ENCODE assay signal across 32 cellular contexts in the genomic region with DNA sequence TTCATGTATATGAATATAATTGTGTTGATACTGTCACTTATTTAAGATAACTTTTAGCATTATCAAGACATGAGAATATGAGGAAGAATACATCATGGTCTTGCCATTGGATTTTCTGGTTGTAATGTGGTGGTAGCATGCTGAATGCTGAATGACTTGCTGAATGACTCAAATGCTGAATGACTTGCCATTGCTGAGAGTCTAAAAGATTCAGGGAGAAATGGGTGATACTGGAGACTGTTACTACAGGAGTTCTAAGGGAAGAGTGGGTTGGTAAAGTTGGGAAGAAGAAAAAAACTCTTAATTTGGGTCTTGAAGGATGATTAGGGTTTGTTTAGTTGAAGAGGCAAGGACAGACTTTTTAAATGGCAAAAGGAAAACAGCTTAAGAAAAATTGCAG.
"Had no signal": no experiment of that assay in that cellular context is flagged by ENCODE, and none has a peak within 500 bp of the region (broad histone marks: within the 10 kb centered on the region; RNA-seq: fewer than 3 reads in every experiment).

No MANE protein-coding gene starts in this region.

- H3K9me3 ChIP-seq: breast epithelium, colonic mucosa had no signal

- H3K36me3 ChIP-seq: breast epithelium, cardiac muscle cell, colonic mucosa had no signal

- ATAC-seq: activated CD4-positive, alpha-beta T cell treated with anti-CD3 and anti-CD28 coated beads for 36 hours; activated CD8-positive, alpha-beta memory T cell treated with anti-CD3 and anti-CD28 coated beads, Interleukin-2, amount 10 ng/mL, durations not matched to agents 7 days and 5 days; activated CD8-positive, alpha-beta T cell treated with anti-CD3 and anti-CD28 coated beads, Interleukin-2, amount 10 ng/mL, durations not matched to agents 7 days and 5 days; activated T-cell treated with anti-CD3 and anti-CD28 coated beads, Interleukin-2, amount 50 U/mL, for 72 hours; esophagus mucosa; T-helper 17 cell had no signal

- H3K27ac Mint-ChIP-seq: activated CD4-positive, alpha-beta memory T cell treated with anti-CD3 and anti-CD28 coated beads for 36 hours; activated CD4-positive, alpha-beta T cell treated with anti-CD3 and anti-CD28 coated beads for 36 hours; activated CD4-positive, alpha-beta T cell treated with anti-CD3 and anti-CD28 coated beads, Interleukin-2, amount 10 ng/mL, durations not matched to agents 24 days and 14 days; activated CD8-positive, alpha-beta memory T cell treated with anti-CD3 and anti-CD28 coated beads, Interleukin-2, amount 10 ng/mL, durations not matched to agents 7 days and 5 days; activated CD8-positive, alpha-beta T cell treated with anti-CD3 and anti-CD28 coated beads, Interleukin-2, amount 10 ng/mL, durations not matched to agents 7 days and 5 days; activated naive CD4-positive, alpha-beta T cell treated with anti-CD3 and anti-CD28 coated beads, Interleukin-2, amount 10 ng/mL, durations not matched to agents 7 days and 5 days; activated naive CD8-positive, alpha-beta T cell; activated T-cell treated with anti-CD3 and anti-CD28 coated beads, Interleukin-2, amount 50 U/mL, for 72 hours; brain; T-helper 17 cell; T-helper 2 cell treated with Interferon-gamma antibody and Interleukin-4, amounts not matched to agents 5 μg/mL and 100 μg/mL, for 36 hours had no signal

- H3K27me3 ChIP-seq: breast epithelium, cardiac muscle cell, colonic mucosa had no signal

- FAIRE-seq: endometrium, endothelial cell of umbilical vein, frontal cortex had no signal

- H3K36me3 Mint-ChIP-seq: activated CD4-positive, alpha-beta memory T cell treated with anti-CD3 and anti-CD28 coated beads for 36 hours; activated CD8-positive, alpha-beta memory T cell treated with anti-CD3 and anti-CD28 coated beads, Interleukin-2, amount 10 ng/mL, durations not matched to agents 7 days and 5 days; activated naive CD4-positive, alpha-beta T cell treated with anti-CD3 and anti-CD28 coated beads, Interleukin-2, amount 10 ng/mL, durations not matched to agents 7 days and 5 days; brain had no signal

- H3K4me1 ChIP-seq: breast epithelium, colonic mucosa had no signal

- H3K4me3 Mint-ChIP-seq: activated CD4-positive, alpha-beta memory T cell treated with anti-CD3 and anti-CD28 coated beads for 36 hours; activated CD4-positive, alpha-beta T cell treated with anti-CD3 and anti-CD28 coated beads for 36 hours; activated CD4-positive, alpha-beta T cell treated with anti-CD3 and anti-CD28 coated beads, Interleukin-2, amount 10 ng/mL, durations not matched to agents 24 days and 14 days; activated CD8-positive, alpha-beta memory T cell treated with anti-CD3 and anti-CD28 coated beads, Interleukin-2, amount 10 ng/mL, durations not matched to agents 7 days and 5 days; activated CD8-positive, alpha-beta T cell treated with anti-CD3 and anti-CD28 coated beads, Interleukin-2, amount 10 ng/mL, durations not matched to agents 7 days and 5 days; activated naive CD4-positive, alpha-beta T cell treated with anti-CD3 and anti-CD28 coated beads, Interleukin-2, amount 10 ng/mL, durations not matched to agents 7 days and 5 days; activated naive CD8-positive, alpha-beta T cell; activated T-cell treated with anti-CD3 and anti-CD28 coated beads, Interleukin-2, amount 50 U/mL, for 72 hours; brain; T-helper 17 cell; T-helper 2 cell treated with Interferon-gamma antibody and Interleukin-4, amounts not matched to agents 5 μg/mL and 100 μg/mL, for 36 hours had no signal

- H3K4me1 Mint-ChIP-seq: activated CD4-positive, alpha-beta T cell treated with anti-CD3 and anti-CD28 coated beads for 36 hours; activated CD4-positive, alpha-beta T cell treated with anti-CD3 and anti-CD28 coated beads, Interleukin-2, amount 10 ng/mL, durations not matched to agents 24 days and 14 days; activated CD8-positive, alpha-beta memory T cell treated with anti-CD3 and anti-CD28 coated beads, Interleukin-2, amount 10 ng/mL, durations not matched to agents 7 days and 5 days; activated naive CD4-positive, alpha-beta T cell treated with anti-CD3 and anti-CD28 coated beads, Interleukin-2, amount 10 ng/mL, durations not matched to agents 7 days and 5 days; brain; T-helper 17 cell had no signal

- DNase-seq: activated CD4-positive, alpha-beta memory T cell treated with anti-CD3 and anti-CD28 coated beads for 36 hours; activated CD4-positive, alpha-beta T cell treated with anti-CD3 and anti-CD28 coated beads for 36 hours; activated CD4-positive, alpha-beta T cell treated with anti-CD3 and anti-CD28 coated beads, Interleukin-2, amount 10 ng/mL, durations not matched to agents 24 days and 14 days; activated CD4-positive, CD25-positive, alpha-beta regulatory T cell; activated CD4-positive, CD25-positive, alpha-beta regulatory T cell treated with anti-CD3 and anti-CD28 coated beads, Interleukin-2, amount 50 U/mL, for 72 hours; activated CD8-positive, alpha-beta memory T cell treated with anti-CD3 and anti-CD28 coated beads, Interleukin-2, amount 10 ng/mL, durations not matched to agents 7 days and 5 days; activated CD8-positive, alpha-beta memory T cell treated with anti-CD3 and anti-CD28 coated beads, Interleukin-2, amount 50 U/mL, for 4 hours; activated CD8-positive, alpha-beta T cell treated with anti-CD3 and anti-CD28 coated beads, Interleukin-2, amount 10 ng/mL, durations not matched to agents 7 days and 5 days; activated gamma-delta T cell; activated naive CD4-positive, alpha-beta T cell; activated naive CD4-positive, alpha-beta T cell treated with anti-CD3 and anti-CD28 coated beads, Interleukin-2, amount 10 ng/mL, durations not matched to agents 7 days and 5 days; activated T-cell treated with anti-CD3 and anti-CD28 coated beads, Interleukin-2, amount 50 U/mL, for 1 hour; activated T-cell treated with anti-CD3 and anti-CD28 coated beads, Interleukin-2, amount 50 U/mL, for 72 hours; amygdala; aorta; central memory CD4-positive, alpha-beta T cell; cerebellar nuclear complex; colonic mucosa; effector CD8-positive, alpha-beta T cell; head of caudate nucleus; T-helper 1 cell; T-helper 17 cell; T1000 had no signal

- H3K4me3 ChIP-seq: breast epithelium, cardiac muscle cell, colonic mucosa had no signal

- H3K27ac ChIP-seq: breast epithelium, cardiac muscle cell, colonic mucosa had no signal
